Comparison of ENCODE assay signal across 10 cellular contexts in the genomic region with DNA sequence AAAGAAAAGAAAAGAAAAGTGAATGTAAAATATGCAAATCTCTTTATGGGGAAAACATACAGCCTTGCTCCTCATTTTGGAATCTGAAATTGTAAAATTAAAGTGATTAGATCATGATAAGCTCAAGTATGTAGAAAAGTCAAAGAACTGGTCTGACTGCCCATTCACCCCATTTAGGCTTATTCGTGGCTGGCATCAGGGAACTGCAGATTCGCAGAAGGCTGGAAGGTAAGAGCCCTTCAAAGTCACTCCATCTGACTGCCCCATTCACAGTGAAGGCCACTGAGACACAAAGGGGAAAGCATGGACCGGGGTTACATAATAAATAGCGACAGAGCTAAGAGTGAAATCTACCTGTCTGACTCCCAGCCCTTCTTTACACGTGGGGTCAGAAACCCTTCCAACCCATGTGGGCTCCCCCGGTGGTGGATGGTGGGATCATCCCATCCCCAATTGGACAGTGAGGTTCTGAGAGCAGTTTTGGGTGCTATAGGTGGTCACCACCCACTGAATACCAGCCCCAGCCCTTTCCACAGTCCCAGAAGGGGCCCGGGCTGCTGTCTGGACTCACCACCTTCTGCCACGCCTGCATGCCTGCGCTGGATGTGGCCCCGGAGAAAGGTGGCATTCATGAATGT. TPM values are rescaled to one million over a fixed set of nuclear protein-coding genes. Genes with fewer than 3 reads are reported as not detected.
DNase-seq lines count a peak whose midpoint lies in the region; ATAC-seq and TF ChIP-seq lines count a peak whose summit lies in the region.
"Had no signal": no experiment of that assay in that cellular context is flagged by ENCODE, and none has a peak within 500 bp of the region (broad histone marks: within the 10 kb centered on the region; RNA-seq: fewer than 3 reads in every experiment).

No MANE protein-coding gene starts in this region.

- no peak overlapping the region for H3K23ac ChIP-seq in neuronal stem cell (ENCODE audit: low read depth, low read length, poor library complexity)

- no peak overlapping the region for H2AK5ac ChIP-seq in neuronal stem cell (ENCODE audit: low read depth, low read length)

- no peak overlapping the region for H3K18ac ChIP-seq in neuronal stem cell (ENCODE audit: low read length)

- H3K4me2 ChIP-seq in neuronal stem cell (ENCODE audit: insufficient read depth, low read length, poor library complexity, severe bottlenecking): no peak overlapping the region

- no peak overlapping the region for H4K8ac ChIP-seq in neuronal stem cell (ENCODE audit: low read depth, low read length)

- CTCF ChIA-PET in naive thymus-derived CD4-positive, alpha-beta T cell (lab: Charles Lee): no interaction called here

- POLR2A ChIA-PET in naive thymus-derived CD4-positive, alpha-beta T cell (lab: Charles Lee): no interaction called here

- H3K14ac ChIP-seq in neuronal stem cell (ENCODE audit: low read length): no peak overlapping the region

- H3K27me3 ChIP-seq in H7 (ENCODE audit: control insufficient read depth, insufficient read depth, low read length): no peaks in the 10 kb centered on the region
- no peaks in the 10 kb centered on the region for H3K27me3 ChIP-seq in WERI-Rb-1 (ENCODE audit: insufficient read depth, low read depth, severe bottlenecking)
- no peaks in the 10 kb centered on the region for H3K27me3 ChIP-seq in naive thymus-derived CD4-positive, alpha-beta T cell (ENCODE audit: control insufficient read depth in 2 of 2, insufficient read depth in 2 of 2, low read length in 2 of 2)
- no peaks in the 10 kb centered on the region for H3K27me3 ChIP-seq in neuronal stem cell (ENCODE audit: control insufficient read depth in 3 of 3, insufficient read depth in 3 of 3, low read depth in 1 of 3, low read length in 3 of 3)

- no peaks in the 10 kb centered on the region for H3K4me1 ChIP-seq in naive thymus-derived CD4-positive, alpha-beta T cell (ENCODE audit: control insufficient read depth in 2 of 2, insufficient read depth in 2 of 2, low read length in 2 of 2)
- no peaks in the 10 kb centered on the region for H3K4me1 ChIP-seq in neuronal stem cell (ENCODE audit: control insufficient read depth in 2 of 2, insufficient read depth in 1 of 2, low read depth in 1 of 2, low read length in 2 of 2)

- H3K4me3 ChIP-seq in H7 (ENCODE audit: insufficient read depth, low read depth, low read length): no peak overlapping the region
- H3K4me3 ChIP-seq in WERI-Rb-1 (ENCODE audit: low read depth, low read length): no peak overlapping the region
- no peak overlapping the region for H3K4me3 ChIP-seq in naive thymus-derived CD4-positive, alpha-beta T cell (ENCODE audit: low read length)
- no peak overlapping the region for H3K4me3 ChIP-seq in neuronal stem cell (ENCODE audit: low read length in 2 of 2)

- peak; percentile 71 for TF ChIP-seq CTCF in WERI-Rb-1 (IDR thresholded peaks at IDR 0.05; ENCODE audit: low read depth, low read length)

- peaks cover 0 to 5% (median 0%) of the 10 kb centered on the region in 7 donors for H3K4me1 Mint-ChIP-seq in naive thymus-derived CD4-positive, alpha-beta T cell

- H3K9ac ChIP-seq in neuronal stem cell (ENCODE audit: low read depth, low read length, poor library complexity): no peak overlapping the region

- H3K79me1 ChIP-seq in neuronal stem cell (ENCODE audit: low read depth, low read length): peaks cover 1% of the 10 kb centered on the region

- no peak overlapping the region for H2BK120ac ChIP-seq in neuronal stem cell (ENCODE audit: low read depth, low read length)

- H2BK12ac ChIP-seq in neuronal stem cell (ENCODE audit: low read length): no peak overlapping the region

- H3K4ac ChIP-seq in neuronal stem cell (ENCODE audit: low read length): no peak overlapping the region

- H3K36me3 ChIP-seq in H7 (replicated peaks; ENCODE audit: control insufficient read depth, insufficient read depth, low read length): no peaks in the 10 kb centered on the region; the same call in none of the 2 replicates
- H3K36me3 ChIP-seq in WERI-Rb-1: peaks cover 87% of the 10 kb centered on the region
- no peaks in the 10 kb centered on the region for H3K36me3 ChIP-seq in naive thymus-derived CD4-positive, alpha-beta T cell (ENCODE audit: control insufficient read depth in 2 of 3, insufficient read depth in 3 of 3, low read length in 3 of 3)
- peaks cover 18 to 88% of the 10 kb centered on the region in 2 donors for H3K36me3 ChIP-seq in neuronal stem cell (replicated peaks in 1 of 2; ENCODE audit: control insufficient read depth in 2 of 2, insufficient read depth in 2 of 2, low read length in 2 of 2)

- no peak overlapping the region for H3K27ac ChIP-seq in WERI-Rb-1
- H3K27ac ChIP-seq in naive thymus-derived CD4-positive, alpha-beta T cell (ENCODE audit: low read depth, low read length): no peak overlapping the region
- H3K27ac ChIP-seq in neuronal stem cell (replicated peaks; ENCODE audit: low read length): no peak overlapping the region

- H3K4me3 Mint-ChIP-seq in naive thymus-derived CD4-positive, alpha-beta T cell: no peak overlapping the region

- H3K27me3 Mint-ChIP-seq in naive thymus-derived CD4-positive, alpha-beta T cell: peaks cover 0 to 35% (median 8%) of the 10 kb centered on the region in 5 donors

- DNase-seq in D341Med (ENCODE audit: low spot score) (peak; percentile 60), H7 (peak; percentile 86), WERI-Rb-1 (peak; percentile 28), cerebellum (ENCODE audit: low spot score) (no peak), NCI-H524 (lab: John Stamatoyannopoulos, UW) (no peak), neuronal stem cell (ENCODE audit: low spot score) (no peak)
- no peak for DNase-seq in naive thymus-derived CD4-positive, alpha-beta T cell

- peak; percentile 3 for ATAC-seq in naive thymus-derived CD4-positive, alpha-beta T cell
- ATAC-seq in GM21526 (IDR thresholded peaks at IDR 0.05; ENCODE audit: low FRiP score, unreplicated experiment): no peak
- ATAC-seq: activated CD4-positive, CD25-positive, alpha-beta regulatory T cell treated with anti-CD3 and anti-CD28 coated beads, Interleukin-2, amount 50 U/mL, for 24 hours; sciatic nerve had no signal

- H3K36me3 Mint-ChIP-seq in naive thymus-derived CD4-positive, alpha-beta T cell: no peaks in the 10 kb centered on the region

- H3K27ac Mint-ChIP-seq in naive thymus-derived CD4-positive, alpha-beta T cell: no peak overlapping the region

- peaks cover 0 to 6% (median 0%) of the 10 kb centered on the region in 11 donors for H3K9me3 Mint-ChIP-seq in naive thymus-derived CD4-positive, alpha-beta T cell

- no peak overlapping the region for H4K91ac ChIP-seq in neuronal stem cell (ENCODE audit: low read depth, low read length, poor library complexity)

- H3K9me3 ChIP-seq in WERI-Rb-1 (ENCODE audit: severe bottlenecking): no peaks in the 10 kb centered on the region
- no peaks in the 10 kb centered on the region for H3K9me3 ChIP-seq in naive thymus-derived CD4-positive, alpha-beta T cell (ENCODE audit: control insufficient read depth in 2 of 3, low read length in 3 of 3)
- H3K9me3 ChIP-seq in neuronal stem cell (replicated peaks in 1 of 2; ENCODE audit: control insufficient read depth in 2 of 2, insufficient read depth in 1 of 2, low read depth in 1 of 2, low read length in 2 of 2): peaks cover 0 to 10% of the 10 kb centered on the region in 2 donors

- no peak overlapping the region for H2AFZ ChIP-seq in neuronal stem cell (ENCODE audit: low read length)

- H2BK15ac ChIP-seq in neuronal stem cell (ENCODE audit: low read length): no peak overlapping the region

- intact Hi-C loops in naive thymus-derived CD4-positive, alpha-beta T cell (cut with micrococcal nuclease): no loop called here

- H2BK5ac ChIP-seq in neuronal stem cell (ENCODE audit: low read length): no peak overlapping the region

- WGBS in neuronal stem cell (ENCODE audit: extremely low coverage in 2 of 2, insufficient read length in 2 of 2, insufficient replicate concordance in 1 of 2), 2 donors: no CpG with 5 or more reads among the region's 10 CpGs

RNA-seq across cellular contexts. Expression of a gene that starts 18.1 kb away (rescaled TPM):
- 10.7 and 13.6 TPM in 2 replicates for total RNA-seq in H7 (2014; rRNA removed; shearing (Covaris generic))
- total RNA-seq in naive thymus-derived CD4-positive, alpha-beta T cell: under 1 TPM in 1 of 5 experiments, not detected in 4; 0.15 TPM
- polyA plus RNA-seq in naive thymus-derived CD4-positive, alpha-beta T cell: not detected
- 28.6 TPM for total RNA-seq in cerebellum
- polyA plus RNA-seq in neuronal stem cell (2013, experiment 1 of 2): 6.1 TPM
- polyA plus RNA-seq in neuronal stem cell (2013, experiment 2 of 2): 7.5 TPM

RNA-seq across cellular contexts. Expression of a gene that starts 34.9 kb away (rescaled TPM):
- total RNA-seq in H7 (2014; rRNA removed; shearing (Covaris generic)): not detected in 2 replicates
- total RNA-seq in naive thymus-derived CD4-positive, alpha-beta T cell: not detected
- not detected for polyA plus RNA-seq in naive thymus-derived CD4-positive, alpha-beta T cell
- total RNA-seq in cerebellum: not detected
- not detected for polyA plus RNA-seq in neuronal stem cell (2013, experiment 1 of 2)
- not detected for polyA plus RNA-seq in neuronal stem cell (2013, experiment 2 of 2)
- total RNA-seq: sciatic nerve had no signal

Comparison
In these comparisons a context has a peak if more than half of its experiments do, and no peak if none do; other contexts are left out.
1. DNase-seq: peak in D341Med (single experiment), H7 (single experiment) and WERI-Rb-1 (single experiment); none in naive thymus-derived CD4-positive, alpha-beta T cell (0 of 9), cerebellum (single experiment), NCI-H524 (0 of 2) and neuronal stem cell (single experiment).